ENCODE assay signal across 8 cellular contexts in genomic region chr2:56969513-56969912, GRCh38.
"Had no signal": no experiment of that assay in that cellular context is flagged by ENCODE, and none has a peak within 500 bp of the region (broad histone marks: within the 10 kb centered on the region; RNA-seq: fewer than 3 reads in every experiment).

No MANE protein-coding gene starts in this region.

- H3K4me3 ChIP-seq: GM12878 had no signal

- ATAC-seq: GM12878 had no signal

- DNase-seq: GDM1, GF-D8 had no signal

- FAIRE-seq: G401.6, GM12878, GM12891, GM12892, GM18507, GM19239 had no signal
